Comparison of ENCODE assay signal across 8 cellular contexts in genomic region chr10:101781984-101782810, GRCh38. TPM values are rescaled to one million over a fixed set of nuclear protein-coding genes. Genes with fewer than 3 reads are reported as not detected.
A peak's percentile ranks its signal among the peaks of the same experiment; 100 is the strongest.
DNase-seq lines count a peak whose midpoint lies in the region; ATAC-seq and TF ChIP-seq lines count a peak whose summit lies in the region.

No MANE protein-coding gene starts in this region.

- peaks cover 56% of the 10 kb centered on the region for H3K36me3 ChIP-seq in OCI-LY7 (ENCODE audit: insufficient read depth, low read length)

- peak overlapping the region; percentile 48; the same call in 1 of the 2 replicates for H2AFZ ChIP-seq in OCI-LY7 (ENCODE audit: low read length)

- ATAC-seq in HG03439 (IDR thresholded peaks at IDR 0.05; ENCODE audit: unreplicated experiment) = no peak

- H3K9me2 ChIP-seq in OCI-LY7 (ENCODE audit: insufficient read depth, low read length) = no peaks in the 10 kb centered on the region

- DNase-seq in Calu3 = no peak
- peak; percentile 29 for DNase-seq in OCI-LY7 (ENCODE audit: low spot score)
- no peak for DNase-seq in endothelial cell (ENCODE audit: low spot score)
- DNase-seq in osteocyte (ENCODE audit: extremely low spot score, unreplicated experiment) = peak; percentile 62
- no peak for DNase-seq in NCI-H2029 treated with DMSO at 0.1 percent for 48 hours (lab: John Stamatoyannopoulos, UW)
- no peak for DNase-seq in AML-193 (lab: John Stamatoyannopoulos, UW)
- DNase-seq in cortex of kidney (lab: John Stamatoyannopoulos, UW) = no peak

- peak overlapping the region; percentile 40 for H3K27ac ChIP-seq in OCI-LY7 (ENCODE audit: low read depth, low read length, poor library complexity, severe bottlenecking)

- H3K4me3 ChIP-seq in OCI-LY7 (ENCODE audit: low read depth, low read length, poor library complexity, severe bottlenecking) = peak overlapping the region; percentile 93

- TF ChIP-seq CTCF in Calu3 (IDR thresholded peaks at IDR 0.05; ENCODE audit: unreplicated experiment) (no peak), OCI-LY7 (conservative IDR thresholded peaks at IDR 0.05; ENCODE audit: low read length) (no peak), endothelial cell (IDR thresholded peaks at IDR 0.05; ENCODE audit: unreplicated experiment) (no peak), osteocyte (IDR thresholded peaks at IDR 0.05) (no peak)

- BruUV-seq in Calu3 (replicated peaks; lab: Mats Ljungman, UMichigan) (no TSS peak), OCI-LY7 (replicated peaks; lab: Mats Ljungman, UMichigan) (no TSS peak)

- intact Hi-C loops in Calu3 (cut with micrococcal nuclease; ENCODE audit: unreplicated experiment) (loop anchor here (2.0 kb wide), 1 partner anchor 179 kb away; no protein-coding TSS in a partner anchor), OCI-LY7 (cut with micrococcal nuclease; ENCODE audit: unreplicated experiment) (loop anchor here (1.0 to 10.0 kb wide), 6 partner anchors 36 to 567 kb away; partner anchors contain the start of genes FBXW4 and OGA)

- H4K20me1 ChIP-seq in OCI-LY7 (ENCODE audit: insufficient read depth, low read length) = no peaks in the 10 kb centered on the region

- peaks cover 23% of the 10 kb centered on the region for H3K27me3 Mint-ChIP-seq in Calu3 (ENCODE audit: unreplicated experiment)
- H3K27me3 Mint-ChIP-seq in endothelial cell (ENCODE audit: unreplicated experiment) = peaks cover 15% of the 10 kb centered on the region
- H3K27me3 Mint-ChIP-seq in osteocyte (ENCODE audit: unreplicated experiment) = peaks cover 21% of the 10 kb centered on the region

- H3K27ac Mint-ChIP-seq in Calu3 (ENCODE audit: unreplicated experiment) = peak overlapping the region; percentile 97
- H3K27ac Mint-ChIP-seq in endothelial cell (ENCODE audit: unreplicated experiment) = no peak overlapping the region
- H3K27ac Mint-ChIP-seq in osteocyte (ENCODE audit: unreplicated experiment) = peak overlapping the region; percentile 86

- peaks cover 50% of the 10 kb centered on the region for H3K4me1 ChIP-seq in OCI-LY7 (ENCODE audit: insufficient read depth, low read length, poor library complexity, severe bottlenecking)

- H3K9me3 Mint-ChIP-seq in Calu3 (ENCODE audit: low read depth, unreplicated experiment) (no peaks in the 10 kb centered on the region), endothelial cell (ENCODE audit: unreplicated experiment) (no peaks in the 10 kb centered on the region), osteocyte (ENCODE audit: unreplicated experiment) (no peaks in the 10 kb centered on the region)

- H3K4me1 Mint-ChIP-seq in Calu3 (ENCODE audit: low read depth, unreplicated experiment) (peaks cover 44% of the 10 kb centered on the region), endothelial cell (ENCODE audit: unreplicated experiment) (peaks cover 48% of the 10 kb centered on the region), osteocyte (ENCODE audit: unreplicated experiment) (peaks cover 45% of the 10 kb centered on the region)

- POLR2A ChIA-PET in OCI-LY7 (lab: Charles Lee) = interaction anchor here (0.7 to 2.4 kb wide), 3 partner anchors 36 to 567 kb away, joined by 3 to 8 read pairs (median 7); partner anchors contain the start of gene OGA

- H3K9me3 ChIP-seq in OCI-LY7 (ENCODE audit: low read length) = no peaks in the 10 kb centered on the region

- CTCF ChIA-PET in Calu3 (lab: Charles Lee) (interaction anchor here (2.9 kb wide), 1 partner anchor 179 kb away, joined by 34 read pairs; no protein-coding TSS in a partner anchor), OCI-LY7 (lab: Charles Lee; ENCODE audit: unreplicated experiment) (interaction anchor here (0.6 to 1.6 kb wide), 7 partner anchors 160 to 267 kb away, joined by 3 to 20 read pairs (median 4); no protein-coding TSS in a partner anchor)

- peak overlapping the region; percentile 96 for H3K4me2 ChIP-seq in OCI-LY7 (ENCODE audit: low read length)

- peaks cover 17% of the 10 kb centered on the region; the same call in 1 of the 2 replicates for H3K79me2 ChIP-seq in OCI-LY7 (ENCODE audit: insufficient read depth, low read depth, low read length)

- H3K36me3 Mint-ChIP-seq in Calu3 (ENCODE audit: insufficient read depth, unreplicated experiment) = peaks cover 50% of the 10 kb centered on the region
- H3K36me3 Mint-ChIP-seq in endothelial cell (ENCODE audit: low read depth, unreplicated experiment) = peaks cover 8% of the 10 kb centered on the region
- H3K36me3 Mint-ChIP-seq in osteocyte (ENCODE audit: unreplicated experiment) = peaks cover 16% of the 10 kb centered on the region

- H3K4me3 Mint-ChIP-seq in Calu3 (ENCODE audit: low read depth, unreplicated experiment) = peak overlapping the region; percentile 97
- peak overlapping the region; percentile 98 for H3K4me3 Mint-ChIP-seq in endothelial cell (ENCODE audit: unreplicated experiment)
- H3K4me3 Mint-ChIP-seq in osteocyte (ENCODE audit: unreplicated experiment) = peak overlapping the region; percentile 100

RNA-seq across cellular contexts. Expression of gene NPM3, which starts 1.0 kb away (rescaled TPM):
- 51.1 and 51.5 TPM in 2 replicates for total RNA-seq in Calu3 (2022)
- 115 and 122 TPM in 2 replicates for total RNA-seq in OCI-LY7 (2014; rRNA removed; shearing (Covaris generic))
- total RNA-seq in OCI-LY7 (2022) = 107 and 111 TPM in 2 replicates
- 54.7 TPM for total RNA-seq in endothelial cell (ENCODE audit: unreplicated experiment)
- 35.6 and 42.6 TPM in 2 replicates for total RNA-seq in osteocyte

RNA-seq across cellular contexts. Expression of gene FGF8, which starts 6.3 kb away (rescaled TPM):
- not detected in 2 replicates for total RNA-seq in Calu3 (2022)
- total RNA-seq in OCI-LY7 (2014; rRNA removed; shearing (Covaris generic)) = 0.44 and 0.72 TPM in 2 replicates
- total RNA-seq in OCI-LY7 (2022) = 0.86 and 1.3 TPM in 2 replicates
- total RNA-seq in endothelial cell (ENCODE audit: unreplicated experiment) = 1.1 TPM
- not detected in 2 replicates for total RNA-seq in osteocyte

RNA-seq across cellular contexts. Expression of gene OGA, which starts 36.0 kb away (rescaled TPM):
- total RNA-seq in Calu3 (2022) (59.0 and 63.3 TPM in 2 replicates), OCI-LY7 (2022) (109 and 124 TPM in 2 replicates), endothelial cell (ENCODE audit: unreplicated experiment) (115 TPM), osteocyte (113 and 127 TPM in 2 replicates)
- total RNA-seq in OCI-LY7 (2014; rRNA removed; shearing (Covaris generic)) = 65.5 and 73.2 TPM in 2 replicates

Comparison
In these comparisons a context has a peak if more than half of its experiments do, and no peak if none do; other contexts are left out.
1. DNase-seq: peak in OCI-LY7 (single experiment) and osteocyte (single experiment); none in Calu3 (single experiment), endothelial cell (single experiment), NCI-H2029 treated with DMSO at 0.1 percent for 48 hours (single experiment), AML-193 (0 of 2) and cortex of kidney (single experiment).
2. Peak in every context shown above with its lines, with median percentiles within 50 percentile points of each other: H3K4me3 Mint-ChIP-seq.